Comparison of ENCODE assay signal across 18 cellular contexts in the genomic region with DNA sequence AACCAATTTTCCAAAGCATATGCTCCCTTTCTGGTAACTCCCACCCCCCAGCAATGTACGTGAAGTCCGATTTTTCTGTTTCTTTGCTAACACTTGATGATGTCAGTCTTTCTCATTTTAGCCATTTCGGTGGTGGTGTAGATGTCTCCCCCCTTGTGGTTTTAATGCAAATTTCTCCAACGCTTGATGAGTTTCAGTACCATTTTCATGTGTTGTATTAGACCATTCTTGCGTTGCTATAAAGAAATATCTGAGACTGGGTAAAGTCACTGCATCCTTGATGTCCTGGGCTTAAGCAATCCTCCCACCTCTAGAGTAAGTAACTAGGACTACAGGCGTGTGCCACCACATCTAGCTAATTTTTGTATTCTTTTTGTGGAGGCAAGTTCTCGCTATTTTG.
DNase-seq lines count a peak whose midpoint lies in the region; ATAC-seq and TF ChIP-seq lines count a peak whose summit lies in the region.
"Had no signal": no experiment of that assay in that cellular context is flagged by ENCODE, and none has a peak within 500 bp of the region (broad histone marks: within the 10 kb centered on the region; RNA-seq: fewer than 3 reads in every experiment).

No MANE protein-coding gene starts in this region.

- H3K27ac ChIP-seq in upper lobe of left lung: no peak overlapping the region
- H3K27ac ChIP-seq: SJCRH30 had no signal

- ATAC-seq in GM19351 (IDR thresholded peaks at IDR 0.05; ENCODE audit: unreplicated experiment) (peak; percentile 76), GM21717 (IDR thresholded peaks at IDR 0.05; ENCODE audit: unreplicated experiment) (peak; percentile 46), HG03378 (IDR thresholded peaks at IDR 0.05; ENCODE audit: unreplicated experiment) (peak; percentile 70), upper lobe of left lung (ENCODE audit: low FRiP score in 2 of 2) (no peak)
- ATAC-seq: T-cell had no signal

- no peak for TF ChIP-seq POLR2A in upper lobe of left lung (IDR thresholded peaks at IDR 0.05)

- no peaks in the 10 kb centered on the region for H3K4me1 ChIP-seq in upper lobe of left lung
- H3K4me1 ChIP-seq in HAP-1: no peaks in the 10 kb centered on the region
- H3K4me1 ChIP-seq: SJCRH30 had no signal

- DNase-seq in upper lobe of left lung (no peak), HAP-1 (ENCODE audit: low spot score in 2 of 2) (no peak), mesenteric fat pad (ENCODE audit: low spot score) (no peak)
- no peak for DNase-seq in activated effector memory CD4-positive, alpha-beta T cell treated with anti-CD3 and anti-CD28 coated beads, Interleukin-2, amount 50 U/mL, for 16 hours
- DNase-seq: CD4-positive, CD25-positive, alpha-beta regulatory T cell; DMS79; KG1; NCI-H1105 treated with DMSO at 0.1 percent for 48 hours; NCI-H1694; NCI-H2081 treated with DMSO at 0.1 percent for 48 hours; NCI-H446; NCI-H526; OCI-M1; SJCRH30; T-cell had no signal

- H3K9me3 ChIP-seq in upper lobe of left lung: no peaks in the 10 kb centered on the region
- H3K9me3 ChIP-seq in HAP-1: no peaks in the 10 kb centered on the region
- H3K9me3 ChIP-seq: SJCRH30 had no signal

- no peaks in the 10 kb centered on the region for H3K36me3 ChIP-seq in upper lobe of left lung
- H3K36me3 ChIP-seq in HAP-1 (replicated peaks): no peaks in the 10 kb centered on the region
- H3K36me3 ChIP-seq: SJCRH30 had no signal

- H3K4me3 ChIP-seq in upper lobe of left lung: no peak overlapping the region
- H3K4me3 ChIP-seq in HAP-1: no peak overlapping the region
- H3K4me3 ChIP-seq: SJCRH30 had no signal

- no peaks in the 10 kb centered on the region for H3K27me3 ChIP-seq in upper lobe of left lung
- H3K27me3 ChIP-seq in HAP-1 (ENCODE audit: low read depth): no peaks in the 10 kb centered on the region
- H3K27me3 ChIP-seq: SJCRH30 had no signal

- 89 to 92% methylated on average over 7 of the region's 7 CpGs for WGBS in upper lobe of left lung, 2 donors

- no peak for TF ChIP-seq EP300 in upper lobe of left lung (IDR thresholded peaks at IDR 0.05)

- in situ Hi-C loops in HAP-1 (cut with MboI; ENCODE audit: low sequenced_read_pairs): no loop called here

- no peak for TF ChIP-seq CTCF in upper lobe of left lung (IDR thresholded peaks at IDR 0.05)

Comparison
In these comparisons a context has a peak if more than half of its experiments do, and no peak if none do; other contexts are left out.
1. ATAC-seq: peak in GM19351 (single experiment), GM21717 (single experiment) and HG03378 (single experiment); none in upper lobe of left lung (0 of 2).